Comparison of ENCODE assay signal across 8 cellular contexts in genomic region chr4:2843909-2844584, GRCh38. TPM values are rescaled to one million over a fixed set of nuclear protein-coding genes. Genes with fewer than 3 reads are reported as not detected.
DNase-seq lines count a peak whose midpoint lies in the region; ATAC-seq and TF ChIP-seq lines count a peak whose summit lies in the region.

No MANE protein-coding gene starts in this region.

- H3K4me3 ChIP-seq in BE2C (ENCODE audit: low read depth, low read length) (peak overlapping the region; percentile 92), adipocyte (ENCODE audit: low read length) (peak overlapping the region; percentile 98), iPS DF 6.9 (ENCODE audit: low read length) (peak overlapping the region; percentile 81; the same call in 1 of the 2 replicates), sigmoid colon (peak overlapping the region; percentile 86 to 95 (median 90))
- H3K4me3 ChIP-seq in Jurkat, Clone E6-1 (ENCODE audit: low read length): peak overlapping the region; percentile 83

- H3K36me3 ChIP-seq in BE2C (no peaks in the 10 kb centered on the region), adipocyte (ENCODE audit: control insufficient read depth, insufficient read depth, low read length, severe bottlenecking) (no peaks in the 10 kb centered on the region), iPS DF 6.9 (ENCODE audit: control insufficient read depth, insufficient read depth, low read length) (no peaks in the 10 kb centered on the region), sigmoid colon (no peaks in the 10 kb centered on the region)

- no peak for TF ChIP-seq POLR2A in sigmoid colon (IDR thresholded peaks at IDR 0.05)

- H3K9me3 ChIP-seq in BE2C: no peaks in the 10 kb centered on the region
- H3K9me3 ChIP-seq in adipocyte (ENCODE audit: control insufficient read depth, low read length): no peaks in the 10 kb centered on the region
- no peaks in the 10 kb centered on the region for H3K9me3 ChIP-seq in iPS DF 6.9 (ENCODE audit: control insufficient read depth, insufficient read depth, low read length)
- H3K9me3 ChIP-seq in sigmoid colon: no peaks in the 10 kb centered on the region

- peak overlapping the region; percentile 93 for H3K9ac ChIP-seq in adipocyte (ENCODE audit: low read length)

- H3K27ac ChIP-seq in iPS DF 6.9 (ENCODE audit: low read length): no peak overlapping the region
- peak overlapping the region; percentile 93 to 99 (median 96) for H3K27ac ChIP-seq in sigmoid colon

- intact Hi-C loops in sigmoid colon (cut with DNase I): loop anchor here (2.0 to 10.0 kb wide), 4 partner anchors 87 to 309 kb away; partner anchors contain the start of genes FAM193A, GRK4, NOP14 and TNIP2

- ATAC-seq in GM19463 (IDR thresholded peaks at IDR 0.05; ENCODE audit: unreplicated experiment): peak; percentile 10

- WGBS in iPS DF 6.9 (ENCODE audit: insufficient coverage, insufficient read length): no CpG with 5 or more reads among the region's 78 CpGs
- WGBS in sigmoid colon, 2 donors: 0 to 1% methylated on average over 78 of the region's 78 CpGs

- peaks cover 4% of the 10 kb centered on the region for H3K4me1 ChIP-seq in BE2C
- peaks cover 19% of the 10 kb centered on the region for H3K4me1 ChIP-seq in adipocyte (ENCODE audit: control insufficient read depth, insufficient read depth, low read length)
- no peaks in the 10 kb centered on the region for H3K4me1 ChIP-seq in iPS DF 6.9 (ENCODE audit: control insufficient read depth, insufficient read depth, low read length)
- peaks cover 0 to 51% (median 44%) of the 10 kb centered on the region in 4 donors for H3K4me1 ChIP-seq in sigmoid colon

- no peak for TF ChIP-seq CTCF in BE2C (IDR thresholded peaks at IDR 0.05; ENCODE audit: low read depth, low read length)
- no peak for TF ChIP-seq CTCF in sigmoid colon (IDR thresholded peaks at IDR 0.05)

- DNase-seq in BE2C: no peak
- no peak for DNase-seq in Jurkat, Clone E6-1 (ENCODE audit: low read depth, low spot score)
- peak; percentile 65 for DNase-seq in adipocyte (ENCODE audit: low read depth)
- DNase-seq in iPS DF 6.9 (ENCODE audit: low read depth, low spot score): no peak
- DNase-seq in sigmoid colon: peak; percentile 82
- DNase-seq in SIG-M5 treated with dmso at 0.1 percent for 504 hours (lab: John Stamatoyannopoulos, UW; ENCODE audit: unreplicated experiment): no peak
- no peak for DNase-seq in NCI-H1436 treated with DMSO at 0.1 percent for 48 hours (lab: John Stamatoyannopoulos, UW)

- H3K27me3 ChIP-seq in BE2C (no peaks in the 10 kb centered on the region), adipocyte (replicated peaks; ENCODE audit: control insufficient read depth, insufficient read depth, low read length) (no peaks in the 10 kb centered on the region), iPS DF 6.9 (ENCODE audit: control insufficient read depth, insufficient read depth, low read length) (no peaks in the 10 kb centered on the region), sigmoid colon (no peaks in the 10 kb centered on the region)

- TF ChIP-seq EP300 in sigmoid colon (IDR thresholded peaks at IDR 0.05): no peak

RNA-seq across cellular contexts. Expression of gene ADD1, which starts 0.4 kb away (rescaled TPM):
- 184 TPM for polyA plus RNA-seq in BE2C (2012; ENCODE audit: insufficient read depth, insufficient read length, low read depth)
- 135 TPM for polyA plus RNA-seq in Jurkat, Clone E6-1 (2012; ENCODE audit: insufficient read depth, insufficient read length)
- total RNA-seq in sigmoid colon: 100 to 1,000 TPM; 166 to 378 (median 183) TPM
- 100 to 1,000 TPM; 113 to 162 (median 120) TPM for polyA plus RNA-seq in sigmoid colon

RNA-seq across cellular contexts. Expression of gene SH3BP2, which starts 51.2 kb away (rescaled TPM):
- 35.4 TPM for polyA plus RNA-seq in BE2C (2012; ENCODE audit: insufficient read depth, insufficient read length, low read depth)
- polyA plus RNA-seq in Jurkat, Clone E6-1 (2012; ENCODE audit: insufficient read depth, insufficient read length): 27.8 TPM
- 10 to 100 TPM; 18.4 to 49.3 (median 24.2) TPM for total RNA-seq in sigmoid colon
- 10 to 100 TPM; 18.6 to 82.4 (median 35.6) TPM for polyA plus RNA-seq in sigmoid colon

Comparison
In these comparisons a context has a peak if more than half of its experiments do, and no peak if none do; other contexts are left out.
1. DNase-seq: peak in adipocyte (single experiment) and sigmoid colon (single experiment); none in BE2C (single experiment), Jurkat, Clone E6-1 (single experiment), iPS DF 6.9 (single experiment), SIG-M5 treated with dmso at 0.1 percent for 504 hours (single experiment) and NCI-H1436 treated with DMSO at 0.1 percent for 48 hours (single experiment).
2. Peak in every context shown above with its lines, with median percentiles within 50 percentile points of each other: H3K4me3 ChIP-seq.